12 cellular contexts compared by ENCODE assay signal in genomic region chr9:75962186-75963036, GRCh38.
DNase-seq lines count a peak whose midpoint lies in the region; ATAC-seq and TF ChIP-seq lines count a peak whose summit lies in the region.
"Had no signal": no experiment of that assay in that cellular context is flagged by ENCODE, and none has a peak within 500 bp of the region (broad histone marks: within the 10 kb centered on the region; RNA-seq: fewer than 3 reads in every experiment).

No MANE protein-coding gene starts in this region.

- H3K14ac ChIP-seq in H9 (ENCODE audit: insufficient read depth, low read length): no peak overlapping the region; the same call in 1 of the 2 replicates

- H2AK5ac ChIP-seq in H9 (ENCODE audit: insufficient read length, low read length) (no peak overlapping the region), mesendoderm (ENCODE audit: low read length) (no peak overlapping the region)

- no peak overlapping the region for H2BK15ac ChIP-seq in H9 (ENCODE audit: low read depth, low read length)
- no peak overlapping the region for H2BK15ac ChIP-seq in mesendoderm (replicated peaks; ENCODE audit: low read depth)

- ATAC-seq in GM21447 (IDR thresholded peaks at IDR 0.05; ENCODE audit: unreplicated experiment): no peak
- ATAC-seq: Panc1 had no signal

- no peak overlapping the region for H3K4me2 ChIP-seq in H9 (ENCODE audit: insufficient read depth, insufficient read length, low read length)
- no peak overlapping the region for H3K4me2 ChIP-seq in mesendoderm (ENCODE audit: low read length)

- no peak overlapping the region for H3K4ac ChIP-seq in H9 (ENCODE audit: low read depth, low read length)
- no peak overlapping the region for H3K4ac ChIP-seq in mesendoderm (ENCODE audit: low read depth, low read length)

- no peak overlapping the region for H3K9ac ChIP-seq in H9 (ENCODE audit: extremely low read depth, insufficient read length, low read length)
- H3K9ac ChIP-seq in mesendoderm (ENCODE audit: low read length): no peak overlapping the region

- no peaks in the 10 kb centered on the region for H3K79me1 ChIP-seq in H9 (ENCODE audit: insufficient read depth, low read depth, low read length, poor library complexity, severe bottlenecking)
- H3K79me1 ChIP-seq in mesendoderm (ENCODE audit: low read length): no peaks in the 10 kb centered on the region

- TF ChIP-seq POLR2A in prostate gland (IDR thresholded peaks at IDR 0.05) (no peak), spleen (IDR thresholded peaks at IDR 0.05) (no peak)

- no peak for DNase-seq in H9
- peak; percentile 93 for DNase-seq in NCI-H2029 treated with DMSO at 0.1 percent for 48 hours (lab: John Stamatoyannopoulos, UW)
- DNase-seq in head of caudate nucleus: peak in 33 of 42 donors; percentile 6 to 61 (median 37)
- DNase-seq in prostate gland (ENCODE audit: low spot score): peak; percentile 20
- DNase-seq in mesendoderm: no peak
- no peak for DNase-seq in spleen
- no peak for DNase-seq in activated gamma-delta T cell (lab: John Stamatoyannopoulos, UW)
- DNase-seq: DMS 273 treated with DMSO at 0.1 percent for 48 hours, NCI-H1436 treated with DMSO at 0.1 percent for 48 hours had no signal

- H3K27ac ChIP-seq in H9 (ENCODE audit: insufficient read length, low read depth, low read length) (no peak overlapping the region), prostate gland (no peak overlapping the region), mesendoderm (ENCODE audit: low read depth, low read length) (no peak overlapping the region), spleen (no peak overlapping the region)

- peaks cover 4% of the 10 kb centered on the region; the same call in 1 of the 2 replicates for H3K79me2 ChIP-seq in H9 (ENCODE audit: insufficient read depth, low read length)
- H3K79me2 ChIP-seq in mesendoderm (ENCODE audit: control insufficient read depth, insufficient read depth, low read length): no peaks in the 10 kb centered on the region

- WGBS in H9 (ENCODE audit: extremely low coverage, insufficient read length, low lambda C conversion rate): no CpG with 5 or more reads among the region's 10 CpGs
- WGBS in prostate gland: 50% methylated on average over 10 of the region's 10 CpGs
- no CpG with 5 or more reads among the region's 10 CpGs for WGBS in mesendoderm (ENCODE audit: extremely low coverage, insufficient coverage, low lambda C conversion rate)
- 73 to 80% (median 78%) methylated on average over 10 of the region's 10 CpGs for WGBS in spleen, 5 donors

- peaks cover 13 to 15% of the 10 kb centered on the region in 2 experiments for H3K4me1 Mint-ChIP-seq in H9

- H3K4me3 Mint-ChIP-seq in H9: no peak overlapping the region

- H4K8ac ChIP-seq in H9 (replicated peaks; ENCODE audit: insufficient read length, low read depth, low read length) (no peak overlapping the region), mesendoderm (ENCODE audit: low read depth, low read length) (no peak overlapping the region)

- H4K20me1 ChIP-seq in H9 (ENCODE audit: control insufficient read depth, insufficient read depth, insufficient read length): no peaks in the 10 kb centered on the region

- H3K27me3 Mint-ChIP-seq in H9 (ENCODE audit: low read depth): no peaks in the 10 kb centered on the region

- H3K36me3 Mint-ChIP-seq in H9 (ENCODE audit: insufficient read depth in 1 of 3, low read depth in 3 of 3): no peaks in the 10 kb centered on the region

- H3K9me3 ChIP-seq in H9 (ENCODE audit: control insufficient read depth, low read depth, low read length) (no peaks in the 10 kb centered on the region), prostate gland (no peaks in the 10 kb centered on the region), spleen (no peaks in the 10 kb centered on the region)

- no peak overlapping the region for H2BK12ac ChIP-seq in H9 (ENCODE audit: insufficient read length, low read depth, low read length)

- H3T11ph ChIP-seq in H9 (ENCODE audit: low read length): no peak overlapping the region

- no peak overlapping the region for H4K91ac ChIP-seq in H9 (ENCODE audit: insufficient read length, low read depth, low read length)

- no peaks in the 10 kb centered on the region for H3K23me2 ChIP-seq in H9 (ENCODE audit: insufficient read length, low read depth, low read length, poor library complexity, severe bottlenecking)

- no peak overlapping the region for H3K4me3 ChIP-seq in prostate gland
- H3K4me3 ChIP-seq in mesendoderm (ENCODE audit: low read length): no peak overlapping the region
- no peak overlapping the region for H3K4me3 ChIP-seq in spleen

- H3K4me1 ChIP-seq in H9 (ENCODE audit: insufficient read depth, low read length) (no peaks in the 10 kb centered on the region; the same call in 1 of the 2 replicates), prostate gland (replicated peaks) (no peaks in the 10 kb centered on the region), mesendoderm (ENCODE audit: control insufficient read depth, low read depth, low read length) (no peaks in the 10 kb centered on the region), spleen (no peaks in the 10 kb centered on the region)

- H2AFZ ChIP-seq in H9 (ENCODE audit: low read length): no peak overlapping the region

- H3K23ac ChIP-seq in H9 (ENCODE audit: insufficient read length, low read depth, low read length) (no peak overlapping the region), mesendoderm (ENCODE audit: low read length) (no peak overlapping the region)

- no peak for TF ChIP-seq CTCF in H9 (conservative IDR thresholded peaks at IDR 0.05)
- TF ChIP-seq CTCF in prostate gland (IDR thresholded peaks at IDR 0.05): no peak
- TF ChIP-seq CTCF in spleen (IDR thresholded peaks at IDR 0.05 in 8 of 11, conservative IDR thresholded peaks at IDR 0.05 in 3 of 11): no peak

- H3K36me3 ChIP-seq in prostate gland (no peaks in the 10 kb centered on the region), mesendoderm (ENCODE audit: control insufficient read depth, insufficient read depth, low read length) (no peaks in the 10 kb centered on the region), spleen (no peaks in the 10 kb centered on the region)

- H3K18ac ChIP-seq in H9 (ENCODE audit: insufficient read length, low read depth, low read length): no peak overlapping the region
- H3K18ac ChIP-seq in mesendoderm (ENCODE audit: low read length): no peak overlapping the region

- no peak overlapping the region for H3K56ac ChIP-seq in H9 (ENCODE audit: insufficient read length, low read depth, low read length)
- no peak overlapping the region for H3K56ac ChIP-seq in mesendoderm (ENCODE audit: low read length)

- no peaks in the 10 kb centered on the region for H3K27me3 ChIP-seq in H9 (ENCODE audit: insufficient read depth, low read length)
- no peaks in the 10 kb centered on the region for H3K27me3 ChIP-seq in prostate gland (replicated peaks; ENCODE audit: insufficient read depth)
- H3K27me3 ChIP-seq in mesendoderm (ENCODE audit: insufficient read depth, low read length, poor library complexity): no peaks in the 10 kb centered on the region
- H3K27me3 ChIP-seq in spleen (replicated peaks in 1 of 7): no peaks in the 10 kb centered on the region

- H2BK5ac ChIP-seq in H9 (ENCODE audit: insufficient read length, low read length) (no peak overlapping the region), mesendoderm (ENCODE audit: low read length) (no peak overlapping the region)

- H4K5ac ChIP-seq in H9 (ENCODE audit: insufficient read length, low read depth, low read length): no peak overlapping the region
- H4K5ac ChIP-seq in mesendoderm (ENCODE audit: low read length): no peak overlapping the region

- intact Hi-C loops in head of caudate nucleus (cut with DNase I) (no loop called here), prostate gland (cut with DNase I) (no loop called here), spleen (cut with DNase I; ENCODE audit: low total_unique reads) (no loop called here)

- H3K27ac Mint-ChIP-seq in H9: peak overlapping the region in 2 of 3 experiments; percentile 42 to 90; a peak in 3 of 7 replicates
- H3K27ac Mint-ChIP-seq: activated T-helper 2 cell treated with anti-CD3 and anti-CD28 coated beads, Interferon-gamma antibody, Interleukin-2, Interleukin-4, amounts not matched to agents 10 μg/mL and 5 μg/mL and 100 μg/mL, durations not matched to agents 14 hours and 24 hours and 36 hours had no signal

- H3K9me3 Mint-ChIP-seq in H9: no peaks in the 10 kb centered on the region; a peak in 1 of 5 replicates
- H3K9me3 Mint-ChIP-seq: activated T-helper 2 cell treated with anti-CD3 and anti-CD28 coated beads, Interferon-gamma antibody, Interleukin-2, Interleukin-4, amounts not matched to agents 10 μg/mL and 5 μg/mL and 100 μg/mL, durations not matched to agents 14 hours and 24 hours and 36 hours had no signal

- no peak overlapping the region for H2BK20ac ChIP-seq in H9 (ENCODE audit: low read depth, low read length, poor library complexity, severe bottlenecking)

- H2BK120ac ChIP-seq in H9 (ENCODE audit: low read depth, low read length, poor library complexity, severe bottlenecking): no peak overlapping the region
- no peak overlapping the region for H2BK120ac ChIP-seq in mesendoderm (ENCODE audit: low read depth, low read length)

Comparison
In these comparisons a context has a peak if more than half of its experiments do, and no peak if none do; other contexts are left out.
1. DNase-seq: peak in NCI-H2029 treated with DMSO at 0.1 percent for 48 hours (single experiment), head of caudate nucleus (33 of 42) and prostate gland (single experiment); none in H9 (single experiment), mesendoderm (single experiment), spleen (single experiment) and activated gamma-delta T cell (single experiment).